ENCODE assay signal across 23 cellular contexts in genomic region chr1:210978316-210978993, GRCh38.
DNase-seq lines count a peak whose midpoint lies in the region; ATAC-seq, FAIRE-seq and TF ChIP-seq lines count a peak whose summit lies in the region.
"Had no signal": no experiment of that assay in that cellular context is flagged by ENCODE, and none has a peak within 500 bp of the region (broad histone marks: within the 10 kb centered on the region; RNA-seq: fewer than 3 reads in every experiment).

No MANE protein-coding gene starts in this region.

- WGBS in A549 (ENCODE audit: missing lambda C conversion rate): 68% methylated on average over 6 of the region's 6 CpGs
- no CpG with 5 or more reads among the region's 6 CpGs for WGBS in neuronal stem cell (ENCODE audit: extremely low coverage in 2 of 2, insufficient read length in 2 of 2, insufficient replicate concordance in 1 of 2), 2 donors

- H2AFZ ChIP-seq in neuronal stem cell (ENCODE audit: low read length): no peak overlapping the region

- H3K23ac ChIP-seq in neuronal stem cell (ENCODE audit: low read depth, low read length, poor library complexity): no peak overlapping the region

- no peak overlapping the region for H3K4ac ChIP-seq in neuronal stem cell (ENCODE audit: low read length)

- DNase-seq in A549 (ENCODE audit: low read depth in 1 of 2, low spot score in 1 of 2) (peak in 1 of 2 experiments; percentile 26), bronchial epithelial cell (ENCODE audit: low read depth) (peak; percentile 12), neuronal stem cell (ENCODE audit: low spot score) (no peak), ascending aorta (ENCODE audit: low spot score in 2 of 2) (no peak), KG1 (lab: John Stamatoyannopoulos, UW) (no peak)
- DNase-seq: activated CD4-positive, alpha-beta T cell treated with anti-CD3 and anti-CD28 coated beads, Interleukin-2, amount 50 U/mL, for 1 hour; activated gamma-delta T cell; C1 segment of cervical spinal cord; DND-41; dorsolateral prefrontal cortex; esophagus squamous epithelium; glutamatergic neuron; H7; left ventricle myocardium inferior; NCI-H1417 treated with DMSO at 0.1 percent for 48 hours; NCI-H748 treated with DMSO at 0.1 percent for 48 hours; nucleus accumbens; PC-3; spleen; T-helper 1 cell had no signal

- no peaks in the 10 kb centered on the region for H3K27me3 ChIP-seq in bronchial epithelial cell (ENCODE audit: control insufficient read depth, insufficient read depth, low read length)
- no peaks in the 10 kb centered on the region for H3K27me3 ChIP-seq in neuronal stem cell (ENCODE audit: control insufficient read depth in 3 of 3, insufficient read depth in 3 of 3, low read depth in 1 of 3, low read length in 3 of 3)
- H3K27me3 ChIP-seq in ascending aorta: no peaks in the 10 kb centered on the region
- H3K27me3 ChIP-seq: dorsolateral prefrontal cortex, esophagus squamous epithelium, spleen had no signal

- H2BK15ac ChIP-seq in neuronal stem cell (ENCODE audit: low read length): no peak overlapping the region

- no peak overlapping the region for H3K18ac ChIP-seq in neuronal stem cell (ENCODE audit: low read length)

- no peaks in the 10 kb centered on the region for H3K36me3 ChIP-seq in bronchial epithelial cell (ENCODE audit: control insufficient read depth, insufficient read depth, low read length)
- H3K36me3 ChIP-seq in neuronal stem cell (replicated peaks in 1 of 2; ENCODE audit: control insufficient read depth in 2 of 2, insufficient read depth in 2 of 2, low read length in 2 of 2): no peaks in the 10 kb centered on the region
- H3K36me3 ChIP-seq in ascending aorta: no peaks in the 10 kb centered on the region
- H3K36me3 ChIP-seq: esophagus squamous epithelium, left ventricle myocardium inferior, spleen had no signal

- no peak for TF ChIP-seq EP300 in A549 (IDR thresholded peaks at IDR 0.05)

- no peak overlapping the region for H2AK5ac ChIP-seq in neuronal stem cell (ENCODE audit: low read depth, low read length)

- intact Hi-C loops in ascending aorta (cut with DNase I): no loop called here

- no peak overlapping the region for H2BK12ac ChIP-seq in neuronal stem cell (ENCODE audit: low read length)

- H3K9ac ChIP-seq in neuronal stem cell (ENCODE audit: low read depth, low read length, poor library complexity): no peak overlapping the region

- no peak overlapping the region for H2BK5ac ChIP-seq in neuronal stem cell (ENCODE audit: low read length)

- H3K9me3 ChIP-seq in A549: no peaks in the 10 kb centered on the region
- no peaks in the 10 kb centered on the region for H3K9me3 ChIP-seq in neuronal stem cell (replicated peaks in 1 of 2; ENCODE audit: control insufficient read depth in 2 of 2, insufficient read depth in 1 of 2, low read depth in 1 of 2, low read length in 2 of 2)
- no peaks in the 10 kb centered on the region for H3K9me3 ChIP-seq in ascending aorta
- H3K9me3 ChIP-seq: esophagus squamous epithelium had no signal

- no peak for TF ChIP-seq RAD21 in A549 (conservative IDR thresholded peaks at IDR 0.05 in 1 of 2, IDR thresholded peaks at IDR 0.05 in 1 of 2)

- H3K14ac ChIP-seq in neuronal stem cell (ENCODE audit: low read length): no peak overlapping the region

- TF ChIP-seq POLR2A in A549 (IDR thresholded peaks at IDR 0.05; ENCODE audit: low read length): no peak

- no peak for FAIRE-seq in A549 (lab: Jason Lieb, UNC)
- FAIRE-seq in bronchial epithelial cell (lab: Jason Lieb, UNC): no peak

- no peak overlapping the region for H4K8ac ChIP-seq in neuronal stem cell (ENCODE audit: low read depth, low read length)

- H4K91ac ChIP-seq in neuronal stem cell (ENCODE audit: low read depth, low read length, poor library complexity): no peak overlapping the region

- H3K27ac ChIP-seq in A549: 0 out of 6 replicates have a peak overlapping the region, but pooled peaks of 1 of the 2 experiments have one; percentile 35
- H3K27ac ChIP-seq in neuronal stem cell (replicated peaks; ENCODE audit: low read length): no peak overlapping the region
- H3K27ac ChIP-seq in ascending aorta: no peak overlapping the region
- H3K27ac ChIP-seq: dorsolateral prefrontal cortex, left ventricle myocardium inferior, spleen had no signal

- no peak overlapping the region for H3K4me3 ChIP-seq in A549
- H3K4me3 ChIP-seq in bronchial epithelial cell (ENCODE audit: low read depth, low read length): no peak overlapping the region
- no peak overlapping the region for H3K4me3 ChIP-seq in neuronal stem cell (ENCODE audit: low read length in 2 of 2)
- H3K4me3 ChIP-seq in ascending aorta: no peak overlapping the region
- H3K4me3 ChIP-seq: dorsolateral prefrontal cortex, esophagus squamous epithelium, left ventricle myocardium inferior, spleen had no signal

- ATAC-seq in A549 (peak in 1 of 2 experiments; percentile 72; a peak in 3 of 6 replicates), GM19463 (IDR thresholded peaks at IDR 0.05; ENCODE audit: unreplicated experiment) (peak; percentile 76), HG03342 (IDR thresholded peaks at IDR 0.05; ENCODE audit: unreplicated experiment) (peak; percentile 74), HG02870 (IDR thresholded peaks at IDR 0.05; ENCODE audit: unreplicated experiment) (no peak)
- ATAC-seq: PC-3 had no signal

- POLR2A ChIA-PET in A549 (lab: Yijun Ruan, JAX): no interaction called here

- H3K4me2 ChIP-seq in A549: 0 out of 3 replicates have a peak overlapping the region, but pooled peaks have one; percentile 27
- H3K4me2 ChIP-seq in neuronal stem cell (ENCODE audit: insufficient read depth, low read length, poor library complexity, severe bottlenecking): no peak overlapping the region

- H2BK120ac ChIP-seq in neuronal stem cell (ENCODE audit: low read depth, low read length): no peak overlapping the region

- no peaks in the 10 kb centered on the region for H3K79me1 ChIP-seq in neuronal stem cell (ENCODE audit: low read depth, low read length)

- H3K4me1 ChIP-seq in A549: peaks cover 9% of the 10 kb centered on the region; the same call in 1 of the 3 replicates
- H3K4me1 ChIP-seq in neuronal stem cell (ENCODE audit: control insufficient read depth in 2 of 2, insufficient read depth in 1 of 2, low read depth in 1 of 2, low read length in 2 of 2): peaks cover 0 to 4% of the 10 kb centered on the region in 2 donors
- H3K4me1 ChIP-seq in ascending aorta: no peaks in the 10 kb centered on the region
- H3K4me1 ChIP-seq: left ventricle myocardium inferior, spleen had no signal

- CTCF ChIA-PET in A549 (lab: Yijun Ruan, JAX): interaction anchor here (0.8 to 2.3 kb wide), 2 partner anchors 155 to 162 kb away, joined by 3 to 7 read pairs; partner anchors contain the start of gene KCNH1

- TF ChIP-seq CTCF in A549 (IDR thresholded peaks at IDR 0.05) (no peak), bronchial epithelial cell (IDR thresholded peaks at IDR 0.05; ENCODE audit: insufficient read depth, low read length, severe bottlenecking) (no peak), ascending aorta (IDR thresholded peaks at IDR 0.05) (no peak)

TF ChIP-seq in A549, 52 proteins besides CTCF, POLR2A, EP300 and RAD21:
- TF ChIP-seq NR3C1 (IDR thresholded peaks at IDR 0.05) (no peak), PHF8 (IDR thresholded peaks at IDR 0.05; ENCODE audit: borderline replicate concordance, low read depth) (no peak), MAX (IDR thresholded peaks at IDR 0.05) (no peak), POLR2AphosphoS2 (conservative IDR thresholded peaks at IDR 0.05; ENCODE audit: low read length) (no peak), ELK1 (IDR thresholded peaks at IDR 0.05; ENCODE audit: low read depth, low read length) (no peak), TP53 (CRISPR knock-in tag; IDR thresholded peaks at IDR 0.05) (no peak), MAFK (IDR thresholded peaks at IDR 0.05; ENCODE audit: partially characterized antibody) (no peak), HOXA7 (CRISPR knock-in tag; IDR thresholded peaks at IDR 0.05) (no peak), BCL3 (IDR thresholded peaks at IDR 0.05) (no peak), HES2 (IDR thresholded peaks at IDR 0.05) (no peak), HDAC2 (IDR thresholded peaks at IDR 0.05) (no peak)
TF ChIP-seq in A549: peak in this region for 0.
